In the genomic region with DNA sequence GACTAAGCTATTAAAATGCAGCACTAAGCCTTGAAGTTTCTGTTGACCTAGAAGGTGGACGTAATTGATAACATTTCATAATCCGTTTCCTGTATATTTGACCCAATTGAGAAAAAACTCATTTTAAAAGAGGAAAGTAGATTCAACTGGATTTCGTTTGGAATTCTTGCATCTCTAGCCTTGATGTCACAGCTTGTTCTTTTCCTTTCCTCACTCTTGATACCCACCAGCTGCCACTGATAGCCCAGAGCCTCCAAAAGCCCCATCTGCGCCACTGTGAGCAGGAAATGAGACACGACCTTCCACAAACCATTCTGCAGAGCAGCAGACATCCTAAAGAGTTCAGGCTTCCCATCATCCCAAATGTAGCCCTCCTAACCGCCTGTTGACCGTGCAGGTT, we compare ENCODE assay signal across 27 cellular contexts.
"Had no signal": no experiment of that assay in that cellular context is flagged by ENCODE, and none has a peak within 500 bp of the region (broad histone marks: within the 10 kb centered on the region; RNA-seq: fewer than 3 reads in every experiment).

No MANE protein-coding gene starts in this region.

- H3K27ac Mint-ChIP-seq: activated CD8-positive, alpha-beta T cell treated with anti-CD3 and anti-CD28 coated beads, Interleukin-2, amount 10 ng/mL, durations not matched to agents 7 days and 5 days; activated naive CD8-positive, alpha-beta T cell treated with anti-CD3 and anti-CD28 coated beads, Interleukin-2, amount 50 U/mL, for 24 hours; T-helper 17 cell; WTC11 had no signal

- H3K4me1 Mint-ChIP-seq: activated naive CD8-positive, alpha-beta T cell treated with anti-CD3 and anti-CD28 coated beads, Interleukin-2, amount 50 U/mL, for 24 hours had no signal

- H3K27me3 ChIP-seq: brain microvascular endothelial cell had no signal

- H3K36me3 ChIP-seq: brain microvascular endothelial cell had no signal

- ATAC-seq: activated CD8-positive, alpha-beta T cell treated with anti-CD3 and anti-CD28 coated beads, Interleukin-2, amount 10 ng/mL, durations not matched to agents 7 days and 5 days; activated naive CD4-positive, alpha-beta T cell treated with anti-CD3 and anti-CD28 coated beads, Interleukin-2, amount 50 U/mL, for 72 hours; activated naive CD8-positive, alpha-beta T cell treated with anti-CD3 and anti-CD28 coated beads, Interleukin-2, amount 50 U/mL, for 24 hours; K562; PC-3; T-helper 17 cell; WTC11 had no signal

- FAIRE-seq: K562, RCC 7860 had no signal

- H3K4me3 ChIP-seq: K562 had no signal

- H3K27ac ChIP-seq: brain microvascular endothelial cell had no signal

- H3K4me3 Mint-ChIP-seq: activated CD8-positive, alpha-beta T cell treated with anti-CD3 and anti-CD28 coated beads, Interleukin-2, amount 10 ng/mL, durations not matched to agents 7 days and 5 days; activated naive CD8-positive, alpha-beta T cell treated with anti-CD3 and anti-CD28 coated beads, Interleukin-2, amount 50 U/mL, for 24 hours; T-helper 17 cell; WTC11 had no signal

- DNase-seq: activated CD4-positive, alpha-beta T cell treated with anti-CD3 and anti-CD28 coated beads for 48 hours; activated CD4-positive, alpha-beta T cell treated with anti-CD3 and anti-CD28 coated beads, Interleukin-2, amount 50 U/mL, for 4 hours; activated CD4-positive, CD25-positive, alpha-beta regulatory T cell treated with anti-CD3 and anti-CD28 coated beads, Interleukin-2, amount 50 U/mL, for 72 hours; activated CD8-positive, alpha-beta memory T cell treated with anti-CD3 and anti-CD28 coated beads, Interleukin-2, amount 50 U/mL, for 48 hours; activated CD8-positive, alpha-beta T cell treated with anti-CD3 and anti-CD28 coated beads, Interleukin-2, amount 10 ng/mL, durations not matched to agents 7 days and 5 days; activated naive CD4-positive, alpha-beta T cell treated with Interleukin-2 at 50 U/mL for 16 hours; activated naive CD8-positive, alpha-beta T cell treated with anti-CD3 and anti-CD28 coated beads, Interleukin-2, amount 50 U/mL, for 24 hours; activated T-cell treated with anti-CD3 and anti-CD28 coated beads, Interleukin-2, amount 50 U/mL, for 1 hour; amniotic stem cell; brain microvascular endothelial cell; caudate nucleus; Karpas-422; NCI-H1105 treated with DMSO at 0.1 percent for 48 hours; NCI-H1436 treated with DMSO at 0.1 percent for 48 hours; NCI-H187; NCI-H2081; NCI-H510A treated with DMSO at 0.1 percent for 48 hours; NCI-H69; NK-92 treated with Interleukin-12 subunit alpha and Interleukin-12 subunit beta, amount 100 ng/mL, for 24 hours; PC-3; SIG-M5; T-helper 17 cell; T-helper 9 cell had no signal
